In genomic region chr7:151736403-151736909, GRCh38 we compare ENCODE assay signal across 1 cellular context.
A peak's percentile ranks its signal among the peaks of the same experiment; 100 is the strongest.
TF ChIP-seq lines count a peak whose summit lies in the region.

No MANE protein-coding gene starts in this region.

TF ChIP-seq in HEK293, 187 proteins besides CTCF, POLR2A, EP300 and RAD21 (continued from another document and continues in another):
- TF ChIP-seq HIC1 (tag by site-specific recombination; IDR thresholded peaks at IDR 0.05) (no peak), SETDB1 (IDR thresholded peaks at IDR 0.05; ENCODE audit: insufficient read length, low read length) (peak; percentile 4), ZXDB (tag by site-specific recombination; IDR thresholded peaks at IDR 0.05) (no peak; the same call in 1 of the 2 replicates), TCF7L2 (IDR thresholded peaks at IDR 0.05; ENCODE audit: borderline replicate concordance, low read depth, low read length) (no peak), ZSCAN23 (tag by site-specific recombination; IDR thresholded peaks at IDR 0.05) (no peak), ZNF341 (tag by site-specific recombination; IDR thresholded peaks at IDR 0.05; ENCODE audit: low read depth) (no peak), MYNN (tag by site-specific recombination; IDR thresholded peaks at IDR 0.05; ENCODE audit: borderline replicate concordance) (no peak), ZNF639 (tag by site-specific recombination; IDR thresholded peaks at IDR 0.05) (no peak), ZNF747 (tag by site-specific recombination; IDR thresholded peaks at IDR 0.05) (no peak), YY1 (tag by site-specific recombination; IDR thresholded peaks at IDR 0.05) (no peak), ZSCAN4 (tag by site-specific recombination; IDR thresholded peaks at IDR 0.05) (no peak), ZNF529 (tag by site-specific recombination; IDR thresholded peaks at IDR 0.05; ENCODE audit: insufficient replicate concordance) (no peak), PATZ1 (tag by site-specific recombination; IDR thresholded peaks at IDR 0.05) (peak; percentile 66; the same call in 1 of the 2 replicates), ZNF184 (tag by site-specific recombination; IDR thresholded peaks at IDR 0.05) (no peak), RBAK (tag by site-specific recombination; IDR thresholded peaks at IDR 0.05) (no peak), ZNF202 (tag by site-specific recombination; IDR thresholded peaks at IDR 0.05; ENCODE audit: borderline replicate concordance) (no peak), ZNF239 (tag by site-specific recombination; IDR thresholded peaks at IDR 0.05) (no peak), ZNF501 (tag by site-specific recombination; IDR thresholded peaks at IDR 0.05) (no peak), ZNF660 (tag by site-specific recombination; IDR thresholded peaks at IDR 0.05) (peak; percentile 86), ZNF155 (tag by site-specific recombination; IDR thresholded peaks at IDR 0.05) (no peak), ZNF48 (tag by site-specific recombination; IDR thresholded peaks at IDR 0.05) (no peak), PRDM2 (tag by site-specific recombination; IDR thresholded peaks at IDR 0.05; ENCODE audit: borderline replicate concordance) (no peak), TSHZ1 (tag by site-specific recombination; IDR thresholded peaks at IDR 0.05; ENCODE audit: borderline replicate concordance) (no peak), ZNF561 (tag by site-specific recombination; IDR thresholded peaks at IDR 0.05; ENCODE audit: borderline replicate concordance) (peak; percentile 50; the same call in 1 of the 2 replicates), ZNF670 (tag by site-specific recombination; IDR thresholded peaks at IDR 0.05; ENCODE audit: low read depth) (no peak), ZNF623 (tag by site-specific recombination; IDR thresholded peaks at IDR 0.05) (no peak), ZNF488 (tag by site-specific recombination; IDR thresholded peaks at IDR 0.05) (no peak), ZNF394 (tag by site-specific recombination; IDR thresholded peaks at IDR 0.05; ENCODE audit: borderline replicate concordance) (peak; percentile 60; the same call in 1 of the 2 replicates), ZBTB6 (tag by site-specific recombination; IDR thresholded peaks at IDR 0.05) (no peak), ZNF16 (tag by site-specific recombination; IDR thresholded peaks at IDR 0.05; ENCODE audit: low read depth) (no peak), PRDM6 (tag by site-specific recombination; IDR thresholded peaks at IDR 0.05) (0 out of 2 replicates have a peak, but pooled peaks have one; percentile 37), IKZF3 (tag by site-specific recombination; IDR thresholded peaks at IDR 0.05) (peak; percentile 86), ZNF549 (tag by site-specific recombination; IDR thresholded peaks at IDR 0.05) (no peak), ZNF121 (tag by site-specific recombination; IDR thresholded peaks at IDR 0.05) (no peak), SP7 (tag by site-specific recombination; IDR thresholded peaks at IDR 0.05) (peak; percentile 77), ZNF704 (tag by site-specific recombination; IDR thresholded peaks at IDR 0.05) (no peak), ZNF701 (tag by site-specific recombination; IDR thresholded peaks at IDR 0.05) (no peak), ZSCAN30 (tag by site-specific recombination; IDR thresholded peaks at IDR 0.05) (peak; percentile 62; the same call in 1 of the 2 replicates)
